In the genomic region with DNA sequence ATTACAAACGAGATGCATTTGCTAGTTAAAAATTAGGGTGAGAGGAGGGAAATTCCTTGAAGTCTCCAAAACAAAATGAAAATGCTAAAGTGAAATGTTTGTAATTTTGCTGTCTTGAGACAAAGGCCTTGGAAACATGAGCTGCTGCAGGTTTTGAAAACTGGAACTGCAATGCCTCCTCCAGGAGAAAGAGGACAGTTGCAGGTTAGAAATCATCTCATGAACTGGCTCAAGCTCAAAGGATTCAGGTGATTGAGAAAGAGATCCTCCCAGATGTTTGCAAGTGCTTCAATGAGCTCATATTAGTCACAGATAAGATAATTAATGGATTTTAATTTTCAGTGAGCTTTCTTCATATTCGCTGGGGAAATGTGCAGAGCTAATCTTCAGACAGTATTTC, we compare ENCODE assay signal across 8 cellular contexts. TPM values are rescaled to one million over a fixed set of nuclear protein-coding genes. Genes with fewer than 3 reads are reported as not detected.
A peak's percentile ranks its signal among the peaks of the same experiment; 100 is the strongest.
DNase-seq lines count a peak whose midpoint lies in the region; ATAC-seq and TF ChIP-seq lines count a peak whose summit lies in the region.

No MANE protein-coding gene starts in this region.

- no peak overlapping the region for H3K4me3 ChIP-seq in tibial nerve
- H3K4me3 ChIP-seq in upper lobe of right lung = no peak overlapping the region

- H3K4me1 ChIP-seq in tibial nerve (no peaks in the 10 kb centered on the region), upper lobe of right lung (no peaks in the 10 kb centered on the region)

- no peak for TF ChIP-seq POLR2A in tibial nerve (IDR thresholded peaks at IDR 0.05)

- TF ChIP-seq CTCF in tibial nerve (IDR thresholded peaks at IDR 0.05) (peak; percentile 12 to 32 (median 24)), upper lobe of right lung (IDR thresholded peaks at IDR 0.05) (no peak)

- intact Hi-C loops in upper lobe of right lung (cut with DNase I) = no loop called here

- H3K36me3 ChIP-seq in tibial nerve (no peaks in the 10 kb centered on the region), upper lobe of right lung (no peaks in the 10 kb centered on the region)

- 7 to 10% methylated on average over 2 of the region's 2 CpGs for WGBS in tibial nerve, 2 donors

- H3K27ac ChIP-seq in tibial nerve = no peak overlapping the region
- H3K27ac ChIP-seq in upper lobe of right lung = no peak overlapping the region

- H3K27me3 ChIP-seq in tibial nerve (peaks cover 0 to 24% of the 10 kb centered on the region in 2 donors), upper lobe of right lung (no peaks in the 10 kb centered on the region)

- H3K9me3 ChIP-seq in tibial nerve (no peaks in the 10 kb centered on the region), upper lobe of right lung (no peaks in the 10 kb centered on the region)

- DNase-seq in SIG-M5 treated with dmso at 0.1 percent for 504 hours (lab: John Stamatoyannopoulos, UW; ENCODE audit: unreplicated experiment) (peak; percentile 29), SIG-M5 (lab: John Stamatoyannopoulos, UW) (no peak), NCI-H526 treated with DMSO at 0.1 percent for 48 hours (lab: John Stamatoyannopoulos, UW) (peak; percentile 60), fibroblast of peridontal ligament (ENCODE audit: extremely low read depth) (peak; percentile 27), tibial nerve (ENCODE audit: low spot score in 2 of 2) (no peak), upper lobe of right lung (no peak)

- TF ChIP-seq EP300 in tibial nerve (IDR thresholded peaks at IDR 0.05) = no peak

- ATAC-seq in HG02884 (IDR thresholded peaks at IDR 0.05; ENCODE audit: unreplicated experiment) = no peak
- ATAC-seq in HG03025 (IDR thresholded peaks at IDR 0.05; ENCODE audit: low FRiP score, unreplicated experiment) = no peak
- ATAC-seq in upper lobe of right lung = no peak

RNA-seq across cellular contexts. Expression of a gene that starts 32.4 kb away (rescaled TPM):
- total RNA-seq in tibial nerve = not detected
- total RNA-seq in upper lobe of right lung = not detected

Comparison
In these comparisons a context has a peak if more than half of its experiments do, and no peak if none do; other contexts are left out.
1. DNase-seq: peak in SIG-M5 treated with dmso at 0.1 percent for 504 hours (single experiment), NCI-H526 treated with DMSO at 0.1 percent for 48 hours (single experiment) and fibroblast of peridontal ligament (single experiment); none in SIG-M5 (single experiment), tibial nerve (0 of 2) and upper lobe of right lung (single experiment).